8 cellular contexts compared by ENCODE assay signal in the genomic region with DNA sequence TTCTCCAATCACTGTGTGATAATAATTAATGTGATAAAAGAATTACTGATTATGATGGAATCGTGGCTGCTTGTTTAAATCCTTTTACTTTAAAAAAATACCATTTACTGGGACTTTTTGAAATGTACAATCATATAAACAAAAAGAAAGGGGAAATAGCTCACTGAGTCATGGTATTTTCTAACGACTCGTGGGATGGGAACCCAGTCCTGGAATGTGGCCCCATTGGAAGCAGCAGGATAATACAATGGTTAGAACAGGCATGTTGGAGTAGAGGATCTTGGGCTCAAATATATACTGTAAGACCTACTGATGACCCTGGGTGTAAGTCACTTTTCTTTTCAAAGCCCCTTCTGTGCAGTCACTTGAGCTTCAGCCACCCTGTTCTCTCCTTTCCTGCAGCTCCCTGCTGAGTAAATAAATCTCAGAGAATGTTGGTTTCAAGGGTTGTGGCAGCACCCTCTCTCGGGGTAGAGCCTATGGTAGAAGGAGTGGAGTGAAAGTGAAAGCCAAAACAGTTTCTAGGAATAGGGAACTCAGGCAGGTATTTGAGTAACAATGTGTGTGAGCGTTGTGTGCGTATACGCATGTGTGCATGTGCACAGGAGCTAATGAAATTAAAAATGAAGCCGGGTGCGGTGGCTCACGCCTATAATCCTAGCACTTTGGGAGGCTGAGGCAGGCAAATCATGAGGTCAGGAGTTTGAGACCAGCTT. TPM values are rescaled to one million over a fixed set of nuclear protein-coding genes. Genes with fewer than 3 reads are reported as not detected.
A peak's percentile ranks its signal among the peaks of the same experiment; 100 is the strongest.
DNase-seq lines count a peak whose midpoint lies in the region; ATAC-seq lines count a peak whose summit lies in the region.

No MANE protein-coding gene starts in this region.

- ATAC-seq in left ventricle myocardium superior = peak; percentile 44
- ATAC-seq in HG03039 (IDR thresholded peaks at IDR 0.05; ENCODE audit: unreplicated experiment) = peak; percentile 68

- intact Hi-C loops in left ventricle myocardium superior (cut with micrococcal nuclease) (no loop called here), cardiac septum (cut with DNase I) (no loop called here)

- DNase-seq in left ventricle myocardium superior (no peak), cardiac septum (ENCODE audit: low spot score) (no peak), RPMI8226 (peak; percentile 57), hepatic stellate cell (ENCODE audit: low spot score) (peak; percentile 56), ureter (ENCODE audit: low spot score) (peak; percentile 50), NCI-H82 treated with DMSO at 0.1 percent for 48 hours (lab: John Stamatoyannopoulos, UW; ENCODE audit: unreplicated experiment) (no peak), NCI-H1105 (lab: John Stamatoyannopoulos, UW) (no peak)

RNA-seq across cellular contexts. Expression of a gene that starts 40.7 kb away (rescaled TPM):
- 155 TPM for total RNA-seq in left ventricle myocardium superior
- total RNA-seq in cardiac septum = 160 TPM
- total RNA-seq in ureter = 300 TPM

Comparison
In these comparisons a context has a peak if more than half of its experiments do, and no peak if none do; other contexts are left out.
1. DNase-seq: peak in RPMI8226 (single experiment), hepatic stellate cell (single experiment) and ureter (single experiment); none in left ventricle myocardium superior (single experiment), cardiac septum (single experiment), NCI-H82 treated with DMSO at 0.1 percent for 48 hours (single experiment) and NCI-H1105 (single experiment).